ENCODE assay signal across 1 cellular context in genomic region chr5:56766926-56767325, GRCh38.
TF ChIP-seq lines count a peak whose summit lies in the region.

No MANE protein-coding gene starts in this region.

TF ChIP-seq in H1, 55 proteins besides CTCF, POLR2A, EP300 and RAD21 (continued from another document):
- TF ChIP-seq EGR1 (IDR thresholded peaks at IDR 0.05; ENCODE audit: borderline replicate concordance, low read depth, low read length) = no peak
- TF ChIP-seq KDM5A (IDR thresholded peaks at IDR 0.05; ENCODE audit: low read length) = no peak
- TF ChIP-seq JUN (IDR thresholded peaks at IDR 0.05; ENCODE audit: low read depth, low read length) = no peak
